In the genomic region with DNA sequence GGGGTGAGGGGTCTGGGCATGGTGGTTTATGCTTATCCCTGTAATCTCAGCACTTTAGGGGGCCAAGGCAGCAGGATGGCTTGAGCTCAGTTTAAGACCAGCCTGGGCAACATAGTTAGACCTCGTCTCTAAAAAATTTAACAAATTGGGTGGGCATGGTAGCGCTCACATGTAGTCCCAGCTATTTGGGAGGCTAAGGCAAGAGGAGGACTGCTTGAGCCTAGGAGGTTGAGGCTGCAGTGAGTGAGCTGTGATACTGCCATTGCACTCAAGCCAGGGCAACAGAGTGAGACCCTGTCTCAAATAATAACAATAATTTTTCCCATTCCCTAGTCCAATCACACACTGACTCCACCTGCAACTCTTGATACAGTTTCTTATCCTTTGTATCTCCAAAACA, we compare ENCODE assay signal across 25 cellular contexts. TPM values are rescaled to one million over a fixed set of nuclear protein-coding genes. Genes with fewer than 3 reads are reported as not detected.
A peak's percentile ranks its signal among the peaks of the same experiment; 100 is the strongest.
DNase-seq lines count a peak whose midpoint lies in the region; ATAC-seq and TF ChIP-seq lines count a peak whose summit lies in the region.
"Had no signal": no experiment of that assay in that cellular context is flagged by ENCODE, and none has a peak within 500 bp of the region (broad histone marks: within the 10 kb centered on the region; RNA-seq: fewer than 3 reads in every experiment).

No MANE protein-coding gene starts in this region.

- H4K8ac ChIP-seq in trophoblast cell (ENCODE audit: low read depth, low read length), result no peak overlapping the region

- no peak for TF ChIP-seq CTCF in brain (conservative IDR thresholded peaks at IDR 0.05)
- no peak for TF ChIP-seq CTCF in GM13976 (IDR thresholded peaks at IDR 0.05; ENCODE audit: borderline replicate concordance, control extremely low read depth, extremely low read depth, insufficient read depth, missing control alignments)

- H3K36me3 Mint-ChIP-seq in activated T-cell treated with anti-CD3 and anti-CD28 coated beads, Interleukin-2, amount 50 U/mL, for 24 hours (ENCODE audit: low read depth), result peaks cover 38% of the 10 kb centered on the region
- H3K36me3 Mint-ChIP-seq in IgD-negative memory B cell (peaks cover 5% of the 10 kb centered on the region), brain (peaks cover 38% of the 10 kb centered on the region)

- H3K27me3 ChIP-seq in trophoblast cell (ENCODE audit: insufficient read depth, low read length), result no peaks in the 10 kb centered on the region
- H3K27me3 ChIP-seq in SJCRH30, result no peaks in the 10 kb centered on the region
- H3K27me3 ChIP-seq: body of pancreas, heart left ventricle, tibial artery had no signal

- H3K27me3 Mint-ChIP-seq in activated T-cell treated with anti-CD3 and anti-CD28 coated beads, Interleukin-2, amount 50 U/mL, for 24 hours, result no peaks in the 10 kb centered on the region
- H3K27me3 Mint-ChIP-seq in IgD-negative memory B cell (no peaks in the 10 kb centered on the region), brain (no peaks in the 10 kb centered on the region)
- H3K27me3 Mint-ChIP-seq: activated CD4-positive, alpha-beta memory T cell treated with anti-CD3 and anti-CD28 coated beads, Interleukin-2, amount 10 ng/mL, durations not matched to agents 7 days and 5 days had no signal

- peak; percentile 6 for DNase-seq in activated T-cell treated with anti-CD3 and anti-CD28 coated beads, Interleukin-2, amount 50 U/mL, for 24 hours
- DNase-seq in activated T-cell treated with anti-CD3 and anti-CD28 coated beads for 4 hours (no peak), trophoblast cell (no peak), GM13976 (ENCODE audit: low spot score) (no peak), SJCRH30 (no peak)
- DNase-seq: activated CD4-positive, alpha-beta memory T cell treated with anti-CD3 and anti-CD28 coated beads, Interleukin-2, amount 10 ng/mL, durations not matched to agents 7 days and 5 days; activated effector memory CD4-positive, alpha-beta T cell treated with Interleukin-2 at 50 U/mL for 16 hours; body of pancreas; DMS79; foreskin fibroblast; H7; heart left ventricle; mesenchymal stem cell; NCI-H1092 treated with DMSO at 0.1 percent for 48 hours; NCI-H2029; NCI-H2227 treated with DMSO at 0.1 percent for 48 hours; stimulated activated CD4-positive, alpha-beta T cell treated with anti-CD3 and anti-CD28 coated beads, Interleukin-4, amount 100 ng/mL, for 1 hour; stimulated activated naive CD4-positive, alpha-beta T cell; T1000 had no signal

- H2BK120ac ChIP-seq in trophoblast cell (ENCODE audit: insufficient read depth, low read length, poor library complexity), result no peak overlapping the region

- no peak overlapping the region for H2BK5ac ChIP-seq in trophoblast cell (ENCODE audit: low read depth, low read length, poor library complexity)

- no peaks in the 10 kb centered on the region for H3K79me1 ChIP-seq in trophoblast cell (ENCODE audit: low read length)

- H3K4me1 Mint-ChIP-seq in activated T-cell treated with anti-CD3 and anti-CD28 coated beads, Interleukin-2, amount 50 U/mL, for 24 hours (ENCODE audit: low read depth), result peaks cover 61% of the 10 kb centered on the region
- H3K4me1 Mint-ChIP-seq in IgD-negative memory B cell (peaks cover 42 to 53% (median 47%) of the 10 kb centered on the region in 3 donors), brain (peaks cover 48% of the 10 kb centered on the region)

- peak overlapping the region; percentile 47 for H3K27ac Mint-ChIP-seq in activated T-cell treated with anti-CD3 and anti-CD28 coated beads, Interleukin-2, amount 50 U/mL, for 24 hours
- H3K27ac Mint-ChIP-seq in IgD-negative memory B cell (peak overlapping the region; percentile 46 to 88 (median 71)), brain (peak overlapping the region in 3 of 5 experiments; percentile 11 to 78 (median 35))
- H3K27ac Mint-ChIP-seq: activated CD4-positive, alpha-beta memory T cell treated with anti-CD3 and anti-CD28 coated beads, Interleukin-2, amount 10 ng/mL, durations not matched to agents 7 days and 5 days had no signal

- H3K9me3 Mint-ChIP-seq in activated T-cell treated with anti-CD3 and anti-CD28 coated beads, Interleukin-2, amount 50 U/mL, for 24 hours, result no peaks in the 10 kb centered on the region
- H3K9me3 Mint-ChIP-seq in IgD-negative memory B cell (no peaks in the 10 kb centered on the region), brain (no peaks in the 10 kb centered on the region)
- H3K9me3 Mint-ChIP-seq: activated CD4-positive, alpha-beta memory T cell treated with anti-CD3 and anti-CD28 coated beads, Interleukin-2, amount 10 ng/mL, durations not matched to agents 7 days and 5 days had no signal

- H3K36me3 ChIP-seq in trophoblast cell (ENCODE audit: control insufficient read depth in 1 of 2, insufficient read depth in 2 of 2, low read length in 2 of 2) (peaks cover 0 to 3% of the 10 kb centered on the region in 2 experiments), SJCRH30 (peaks cover 34% of the 10 kb centered on the region)

- no peak overlapping the region for H3K9ac ChIP-seq in trophoblast cell (ENCODE audit: low read length)

- no peak overlapping the region for H4K12ac ChIP-seq in trophoblast cell (ENCODE audit: low read depth, low read length)

- no CpG with 5 or more reads among the region's 2 CpGs for WGBS in trophoblast cell (ENCODE audit: extremely low coverage, insufficient coverage, insufficient read length)

- H3K9me3 ChIP-seq in trophoblast cell (ENCODE audit: insufficient read depth, low read depth, low read length), result no peaks in the 10 kb centered on the region
- H3K9me3 ChIP-seq in SJCRH30 (replicated peaks), result peaks cover 4% of the 10 kb centered on the region; the same call in 1 of the 2 replicates
- H3K9me3 ChIP-seq: body of pancreas, heart left ventricle, tibial artery had no signal

- peak overlapping the region; percentile 77 for H3K4ac ChIP-seq in trophoblast cell (ENCODE audit: low read depth, low read length)

- H3K23ac ChIP-seq in trophoblast cell (ENCODE audit: low read length), result no peak overlapping the region

- H3K79me2 ChIP-seq in trophoblast cell (ENCODE audit: control insufficient read depth, insufficient read depth, low read length, poor library complexity), result peaks cover 5% of the 10 kb centered on the region

- H3K27ac ChIP-seq in trophoblast cell (ENCODE audit: low read depth, low read length) (no peak overlapping the region), SJCRH30 (no peak overlapping the region)
- H3K27ac ChIP-seq: 22Rv1, body of pancreas, heart left ventricle, tibial artery had no signal

- H3K4me3 ChIP-seq in trophoblast cell (ENCODE audit: low read depth, low read length), result no peak overlapping the region
- H3K4me3 ChIP-seq in SJCRH30, result no peak overlapping the region
- H3K4me3 ChIP-seq: body of pancreas, heart left ventricle, tibial artery had no signal

- no peak overlapping the region for H2AFZ ChIP-seq in trophoblast cell (ENCODE audit: insufficient read depth, low read length, poor library complexity)

- H3K4me3 Mint-ChIP-seq in activated T-cell treated with anti-CD3 and anti-CD28 coated beads, Interleukin-2, amount 50 U/mL, for 24 hours, result no peak overlapping the region
- peak overlapping the region in 3 of 4 donors; percentile 4 to 83 (median 32) for H3K4me3 Mint-ChIP-seq in IgD-negative memory B cell
- no peak overlapping the region for H3K4me3 Mint-ChIP-seq in brain
- H3K4me3 Mint-ChIP-seq: activated CD4-positive, alpha-beta memory T cell treated with anti-CD3 and anti-CD28 coated beads, Interleukin-2, amount 10 ng/mL, durations not matched to agents 7 days and 5 days had no signal

- H3K18ac ChIP-seq in trophoblast cell (ENCODE audit: low read length), result no peak overlapping the region

- H2AK5ac ChIP-seq in trophoblast cell (ENCODE audit: low read length), result no peak overlapping the region

- H3K4me1 ChIP-seq in trophoblast cell (ENCODE audit: control insufficient read depth in 1 of 2, insufficient read depth in 2 of 2, low read length in 2 of 2) (peaks cover 0 to 3% of the 10 kb centered on the region in 2 experiments), SJCRH30 (peaks cover 10% of the 10 kb centered on the region; the same call in 1 of the 2 replicates)

- H3K4me2 ChIP-seq in trophoblast cell (ENCODE audit: low read length), result no peak overlapping the region

- no peak overlapping the region for H3K14ac ChIP-seq in trophoblast cell (ENCODE audit: low read length)

- no peak for ATAC-seq in activated CD4-positive, CD25-positive, alpha-beta regulatory T cell treated with anti-CD3 and anti-CD28 coated beads, Interleukin-2, amount 50 U/mL, for 24 hours
- ATAC-seq: body of pancreas, heart left ventricle, HepG2 had no signal

- H2BK12ac ChIP-seq in trophoblast cell (ENCODE audit: low read length), result no peak overlapping the region

- H4K91ac ChIP-seq in trophoblast cell (ENCODE audit: low read depth, low read length), result no peak overlapping the region

- in situ Hi-C loops in GM13976 (cut with MboI; ENCODE audit: low sequenced_read_pairs, unreplicated experiment), result no loop called here

RNA-seq across cellular contexts. Expression of gene WASF2, which starts 6.3 kb away (rescaled TPM):
- polyA plus RNA-seq in IgD-negative memory B cell (105 TPM), brain (ENCODE audit: insufficient read depth, low read depth, low replicate concordance) (98.5 TPM)
- 54.5 and 57.3 TPM in 2 replicates for polyA plus RNA-seq in trophoblast cell (2013)
- 38.2 and 43.6 TPM in 2 replicates for total RNA-seq in SJCRH30 (2014; rRNA removed; shearing (Covaris generic))

Comparison
In these comparisons a context has a peak if more than half of its experiments do, and no peak if none do; other contexts are left out.
1. H3K4me3 Mint-ChIP-seq: peak in IgD-negative memory B cell (3 of 4); none in activated T-cell treated with anti-CD3 and anti-CD28 coated beads, Interleukin-2, amount 50 U/mL, for 24 hours (single experiment) and brain (0 of 5).
2. Peak in every context shown above with its lines, with median percentiles within 50 percentile points of each other: H3K27ac Mint-ChIP-seq.